Comparison of ENCODE assay signal across 1 cellular context in genomic region chr3:194395767-194396527, GRCh38.
TF ChIP-seq lines count a peak whose summit lies in the region.

No MANE protein-coding gene starts in this region.

TF ChIP-seq in HepG2, 621 proteins besides CTCF, POLR2A, EP300 and RAD21 (continued from another document):
- 0 out of 2 replicates have a peak, but pooled peaks have one; percentile 21 for TF ChIP-seq FOXP4 (CRISPR knock-in tag; IDR thresholded peaks at IDR 0.05)
- 0 out of 2 replicates have a peak, but pooled peaks have one; percentile 10 for TF ChIP-seq ELF3 (CRISPR knock-in tag; IDR thresholded peaks at IDR 0.05)
- peak; percentile 34 for TF ChIP-seq ZFY (CRISPR knock-in tag; IDR thresholded peaks at IDR 0.05)
- TF ChIP-seq, protein P1, sequence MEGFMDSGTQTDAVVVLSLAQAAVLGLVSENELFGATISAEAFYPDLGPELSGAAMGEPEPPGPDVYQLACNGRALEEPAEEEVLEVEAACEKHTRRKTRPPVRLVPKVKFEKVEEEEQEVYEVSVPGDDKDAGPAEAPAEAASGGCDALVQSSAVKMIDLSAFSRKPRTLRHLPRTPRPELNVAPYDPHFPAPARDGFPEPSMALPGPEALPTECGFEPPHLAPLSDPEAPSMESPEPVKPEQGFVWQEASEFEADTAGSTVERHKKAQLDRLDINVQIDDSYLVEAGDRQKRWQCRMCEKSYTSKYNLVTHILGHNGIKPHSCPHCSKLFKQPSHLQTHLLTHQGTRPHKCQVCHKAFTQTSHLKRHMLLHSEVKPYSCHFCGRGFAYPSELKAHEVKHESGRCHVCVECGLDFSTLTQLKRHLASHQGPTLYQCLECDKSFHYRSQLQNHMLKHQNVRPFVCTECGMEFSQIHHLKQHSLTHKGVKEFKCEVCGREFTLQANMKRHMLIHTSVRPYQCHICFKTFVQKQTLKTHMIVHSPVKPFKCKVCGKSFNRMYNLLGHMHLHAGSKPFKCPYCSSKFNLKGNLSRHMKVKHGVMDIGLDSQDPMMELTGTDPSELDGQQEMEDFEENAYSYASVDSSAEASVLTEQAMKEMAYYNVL (CRISPR knock-in tag; IDR thresholded peaks at IDR 0.05; ENCODE audit: borderline replicate concordance), result peak; percentile 86; the same call in 1 of the 2 replicates
- TF ChIP-seq, protein P2, sequence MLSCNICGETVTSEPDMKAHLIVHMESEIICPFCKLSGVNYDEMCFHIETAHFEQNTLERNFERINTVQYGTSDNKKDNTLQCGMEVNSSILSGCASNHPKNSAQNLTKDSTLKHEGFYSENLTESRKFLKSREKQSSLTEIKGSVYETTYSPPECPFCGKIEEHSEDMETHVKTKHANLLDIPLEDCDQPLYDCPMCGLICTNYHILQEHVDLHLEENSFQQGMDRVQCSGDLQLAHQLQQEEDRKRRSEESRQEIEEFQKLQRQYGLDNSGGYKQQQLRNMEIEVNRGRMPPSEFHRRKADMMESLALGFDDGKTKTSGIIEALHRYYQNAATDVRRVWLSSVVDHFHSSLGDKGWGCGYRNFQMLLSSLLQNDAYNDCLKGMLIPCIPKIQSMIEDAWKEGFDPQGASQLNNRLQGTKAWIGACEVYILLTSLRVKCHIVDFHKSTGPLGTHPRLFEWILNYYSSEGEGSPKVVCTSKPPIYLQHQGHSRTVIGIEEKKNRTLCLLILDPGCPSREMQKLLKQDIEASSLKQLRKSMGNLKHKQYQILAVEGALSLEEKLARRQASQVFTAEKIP (CRISPR knock-in tag; IDR thresholded peaks at IDR 0.05; ENCODE audit: borderline replicate concordance), result no peak
- peak; percentile 36; the same call in 1 of the 2 replicates for TF ChIP-seq ZNF225 (CRISPR knock-in tag; IDR thresholded peaks at IDR 0.05)
- TF ChIP-seq ZNF263 (CRISPR knock-in tag; IDR thresholded peaks at IDR 0.05), result peak; percentile 88
- TF ChIP-seq AHR (CRISPR knock-in tag; IDR thresholded peaks at IDR 0.05), result no peak
- TF ChIP-seq ZNF777 (CRISPR knock-in tag; IDR thresholded peaks at IDR 0.05), result peak; percentile 17; the same call in 1 of the 2 replicates
- TF ChIP-seq TCF12 (IDR thresholded peaks at IDR 0.05), result no peak
- TF ChIP-seq TCF12 (CRISPR knock-in tag; IDR thresholded peaks at IDR 0.05), result 0 out of 2 replicates have a peak, but pooled peaks have one; percentile 35
TF ChIP-seq in HepG2: peak in this region for 43.
